Comparison of ENCODE assay signal across 8 cellular contexts in genomic region chr7:131027287-131027773, GRCh38.
DNase-seq lines count a peak whose midpoint lies in the region; ATAC-seq and TF ChIP-seq lines count a peak whose summit lies in the region.

No MANE protein-coding gene starts in this region.

- DNase-seq in H7: peak; percentile 51
- DNase-seq in WTC11 (ENCODE audit: low spot score): peak; percentile 35
- peak; percentile 98 for DNase-seq in fibroblast of gingiva (ENCODE audit: low read depth)
- DNase-seq in gastrocnemius medialis: peak in 1 of 2 donors; percentile 44
- no peak for DNase-seq in brain microvascular endothelial cell
- no peak for DNase-seq in HuH-7.5 (ENCODE audit: low spot score)

- H3K36me3 ChIP-seq in ACC112 (ENCODE audit: insufficient read depth, low read length): peaks cover 10% of the 10 kb centered on the region
- no peaks in the 10 kb centered on the region; the same call in 1 of the 2 replicates for H3K36me3 ChIP-seq in H7 (replicated peaks; ENCODE audit: control insufficient read depth, insufficient read depth, low read length)
- H3K36me3 ChIP-seq in gastrocnemius medialis: peaks cover 0 to 17% of the 10 kb centered on the region in 2 donors
- H3K36me3 ChIP-seq in brain microvascular endothelial cell (replicated peaks): no peaks in the 10 kb centered on the region

- peaks cover 2% of the 10 kb centered on the region for H3K36me3 Mint-ChIP-seq in WTC11

- POLR2A ChIA-PET in WTC11 (lab: Charles Lee): no interaction called here

- no peak overlapping the region for H3K4me3 Mint-ChIP-seq in WTC11

- no peaks in the 10 kb centered on the region; the same call in 1 of the 2 replicates for H3K9me3 Mint-ChIP-seq in WTC11

- H3K27ac ChIP-seq in ACC112 (ENCODE audit: low read depth, low read length) (0 out of 2 replicates have a peak overlapping the region, but pooled peaks have one; percentile 1), gastrocnemius medialis (peak overlapping the region; percentile 24 to 56 (median 47)), brain microvascular endothelial cell (no peak overlapping the region)

- H3K4me3 ChIP-seq in ACC112 (ENCODE audit: low read depth, low read length): no peak overlapping the region
- H3K4me3 ChIP-seq in H7 (ENCODE audit: insufficient read depth, low read depth, low read length): no peak overlapping the region
- H3K4me3 ChIP-seq in gastrocnemius medialis: no peak overlapping the region
- H3K4me3 ChIP-seq in brain microvascular endothelial cell (ENCODE audit: low read depth, low read length): no peak overlapping the region

- H3K4me1 ChIP-seq in ACC112 (ENCODE audit: control insufficient read depth, insufficient read depth, low read length, unreplicated experiment) (peaks cover 13% of the 10 kb centered on the region), gastrocnemius medialis (peaks cover 96 to 98% of the 10 kb centered on the region in 2 donors)

- TF ChIP-seq CTCF in WTC11 (IDR thresholded peaks at IDR 0.05) (no peak), gastrocnemius medialis (IDR thresholded peaks at IDR 0.05 in 4 of 5, conservative IDR thresholded peaks at IDR 0.05 in 1 of 5) (no peak), brain microvascular endothelial cell (IDR thresholded peaks at IDR 0.05; ENCODE audit: low read depth, low read length, missing control alignments) (no peak)

- ATAC-seq in WTC11 (peak; percentile 57), gastrocnemius medialis (peak; percentile 38 to 63), HG03520 (IDR thresholded peaks at IDR 0.05; ENCODE audit: unreplicated experiment) (no peak)

- H3K27ac Mint-ChIP-seq in WTC11: peak overlapping the region; percentile 46; the same call in 1 of the 2 replicates

- in situ Hi-C loops in gastrocnemius medialis (cut with MboI; ENCODE audit: low sequenced_read_pairs in 4 of 4): loop anchor here in 2 of 4 donors (25.0 kb wide), 2 partner anchors 140 to 165 kb away; no protein-coding TSS in a partner anchor
- in situ Hi-C loops in brain microvascular endothelial cell (cut with HindIII; ENCODE audit: low pct_ligation_motif_present, low sequenced_read_pairs): no loop called here

- CTCF ChIA-PET in WTC11 (lab: Charles Lee): interaction anchor here (0.6 to 3.2 kb wide), 7 partner anchors 13 to 352 kb away, joined by 3 to 10 read pairs (median 3); no protein-coding TSS in a partner anchor

- peaks cover 11% of the 10 kb centered on the region for H3K4me1 Mint-ChIP-seq in WTC11

- intact Hi-C loops in gastrocnemius medialis (cut with DNase I; ENCODE audit: low total_unique reads): loop anchor here (5.0 kb wide), 1 partner anchor 70 kb away; no protein-coding TSS in a partner anchor

- no peaks in the 10 kb centered on the region for H3K27me3 Mint-ChIP-seq in WTC11 (ENCODE audit: low read depth)

- H3K79me2 ChIP-seq in ACC112 (ENCODE audit: control insufficient read depth, insufficient read depth, low read length, unreplicated experiment): peaks cover 39% of the 10 kb centered on the region

- H3K9me3 ChIP-seq in gastrocnemius medialis: no peaks in the 10 kb centered on the region

- TF ChIP-seq POLR2A in gastrocnemius medialis (IDR thresholded peaks at IDR 0.05): no peak

- H3K27me3 ChIP-seq in ACC112 (ENCODE audit: insufficient read depth, low read length) (no peaks in the 10 kb centered on the region), H7 (ENCODE audit: control insufficient read depth, insufficient read depth, low read length) (no peaks in the 10 kb centered on the region), gastrocnemius medialis (no peaks in the 10 kb centered on the region), brain microvascular endothelial cell (replicated peaks) (no peaks in the 10 kb centered on the region)

- H2AFZ ChIP-seq in ACC112 (ENCODE audit: low read length, unreplicated experiment): no peak overlapping the region

TF ChIP-seq in WTC11, 78 proteins besides CTCF, POLR2A, EP300 and RAD21 (continues in another document):
- TF ChIP-seq CBFB (CRISPR knock-in tag; IDR thresholded peaks at IDR 0.05; ENCODE audit: low read depth): no peak
- no peak for TF ChIP-seq E2F4 (CRISPR knock-in tag; IDR thresholded peaks at IDR 0.05; ENCODE audit: borderline replicate concordance, low read depth)
- no peak for TF ChIP-seq ZNF219 (CRISPR knock-in tag; IDR thresholded peaks at IDR 0.05; ENCODE audit: borderline replicate concordance)
- TF ChIP-seq IRF1 (CRISPR knock-in tag; IDR thresholded peaks at IDR 0.05): no peak
- no peak for TF ChIP-seq STAT6 (CRISPR knock-in tag; conservative IDR thresholded peaks at IDR 0.05; ENCODE audit: low read depth)
- TF ChIP-seq FOXP1 (CRISPR knock-in tag; IDR thresholded peaks at IDR 0.05; ENCODE audit: borderline replicate concordance): no peak
- TF ChIP-seq ZNF232 (CRISPR knock-in tag; IDR thresholded peaks at IDR 0.05): no peak
- no peak for TF ChIP-seq PRDM15 (CRISPR knock-in tag; IDR thresholded peaks at IDR 0.05)
- no peak for TF ChIP-seq GABPB1 (CRISPR knock-in tag; IDR thresholded peaks at IDR 0.05)
- no peak for TF ChIP-seq MLX (CRISPR knock-in tag; IDR thresholded peaks at IDR 0.05)
- TF ChIP-seq USF1 (CRISPR knock-in tag; IDR thresholded peaks at IDR 0.05): no peak

Comparison
In these comparisons a context has a peak if more than half of its experiments do, and no peak if none do; other contexts are left out.
1. DNase-seq: peak in H7 (single experiment), WTC11 (single experiment) and fibroblast of gingiva (single experiment); none in brain microvascular endothelial cell (single experiment) and HuH-7.5 (single experiment).